ENCODE assay signal across 1 cellular context in the genomic region with DNA sequence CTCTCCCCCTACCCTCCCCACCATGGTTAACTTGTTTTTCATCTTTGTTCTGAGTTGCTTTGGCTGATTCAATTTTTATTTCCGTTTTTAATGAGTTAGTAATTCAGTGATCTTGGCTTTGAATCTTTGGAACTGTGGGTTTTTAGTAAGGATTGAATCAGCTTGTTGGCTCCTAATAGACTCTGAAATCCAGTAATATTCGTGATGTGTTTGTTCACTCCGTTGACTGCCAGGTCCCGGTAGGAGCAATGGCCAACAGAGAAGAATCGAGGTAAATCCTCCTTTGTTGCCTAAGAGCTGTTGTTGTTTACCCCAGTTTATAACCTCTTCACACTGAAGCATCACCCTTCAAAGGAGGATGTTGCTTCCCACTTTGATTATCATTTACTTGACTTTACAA.
TF ChIP-seq lines count a peak whose summit lies in the region.

No MANE protein-coding gene starts in this region.

TF ChIP-seq in GM23338, 12 proteins besides CTCF, POLR2A, EP300 and RAD21 (continued from another document):
- TF ChIP-seq, protein P1, sequence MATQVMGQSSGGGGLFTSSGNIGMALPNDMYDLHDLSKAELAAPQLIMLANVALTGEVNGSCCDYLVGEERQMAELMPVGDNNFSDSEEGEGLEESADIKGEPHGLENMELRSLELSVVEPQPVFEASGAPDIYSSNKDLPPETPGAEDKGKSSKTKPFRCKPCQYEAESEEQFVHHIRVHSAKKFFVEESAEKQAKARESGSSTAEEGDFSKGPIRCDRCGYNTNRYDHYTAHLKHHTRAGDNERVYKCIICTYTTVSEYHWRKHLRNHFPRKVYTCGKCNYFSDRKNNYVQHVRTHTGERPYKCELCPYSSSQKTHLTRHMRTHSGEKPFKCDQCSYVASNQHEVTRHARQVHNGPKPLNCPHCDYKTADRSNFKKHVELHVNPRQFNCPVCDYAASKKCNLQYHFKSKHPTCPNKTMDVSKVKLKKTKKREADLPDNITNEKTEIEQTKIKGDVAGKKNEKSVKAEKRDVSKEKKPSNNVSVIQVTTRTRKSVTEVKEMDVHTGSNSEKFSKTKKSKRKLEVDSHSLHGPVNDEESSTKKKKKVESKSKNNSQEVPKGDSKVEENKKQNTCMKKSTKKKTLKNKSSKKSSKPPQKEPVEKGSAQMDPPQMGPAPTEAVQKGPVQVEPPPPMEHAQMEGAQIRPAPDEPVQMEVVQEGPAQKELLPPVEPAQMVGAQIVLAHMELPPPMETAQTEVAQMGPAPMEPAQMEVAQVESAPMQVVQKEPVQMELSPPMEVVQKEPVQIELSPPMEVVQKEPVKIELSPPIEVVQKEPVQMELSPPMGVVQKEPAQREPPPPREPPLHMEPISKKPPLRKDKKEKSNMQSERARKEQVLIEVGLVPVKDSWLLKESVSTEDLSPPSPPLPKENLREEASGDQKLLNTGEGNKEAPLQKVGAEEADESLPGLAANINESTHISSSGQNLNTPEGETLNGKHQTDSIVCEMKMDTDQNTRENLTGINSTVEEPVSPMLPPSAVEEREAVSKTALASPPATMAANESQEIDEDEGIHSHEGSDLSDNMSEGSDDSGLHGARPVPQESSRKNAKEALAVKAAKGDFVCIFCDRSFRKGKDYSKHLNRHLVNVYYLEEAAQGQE (IDR thresholded peaks at IDR 0.05; ENCODE audit: unreplicated experiment) = no peak
- no peak for TF ChIP-seq NANOG (IDR thresholded peaks at IDR 0.05; ENCODE audit: borderline replicate concordance)
- TF ChIP-seq CREB1 (CRISPR knock-in tag; IDR thresholded peaks at IDR 0.05; ENCODE audit: low read depth) = no peak
- TF ChIP-seq STAT1 (IDR thresholded peaks at IDR 0.05; ENCODE audit: unreplicated experiment) = no peak
- no peak for TF ChIP-seq ZNF114 (CRISPR knock-in tag; IDR thresholded peaks at IDR 0.05)
- no peak for TF ChIP-seq POLR2AphosphoS5 (IDR thresholded peaks at IDR 0.05; ENCODE audit: low read depth)
- TF ChIP-seq, protein P2, sequence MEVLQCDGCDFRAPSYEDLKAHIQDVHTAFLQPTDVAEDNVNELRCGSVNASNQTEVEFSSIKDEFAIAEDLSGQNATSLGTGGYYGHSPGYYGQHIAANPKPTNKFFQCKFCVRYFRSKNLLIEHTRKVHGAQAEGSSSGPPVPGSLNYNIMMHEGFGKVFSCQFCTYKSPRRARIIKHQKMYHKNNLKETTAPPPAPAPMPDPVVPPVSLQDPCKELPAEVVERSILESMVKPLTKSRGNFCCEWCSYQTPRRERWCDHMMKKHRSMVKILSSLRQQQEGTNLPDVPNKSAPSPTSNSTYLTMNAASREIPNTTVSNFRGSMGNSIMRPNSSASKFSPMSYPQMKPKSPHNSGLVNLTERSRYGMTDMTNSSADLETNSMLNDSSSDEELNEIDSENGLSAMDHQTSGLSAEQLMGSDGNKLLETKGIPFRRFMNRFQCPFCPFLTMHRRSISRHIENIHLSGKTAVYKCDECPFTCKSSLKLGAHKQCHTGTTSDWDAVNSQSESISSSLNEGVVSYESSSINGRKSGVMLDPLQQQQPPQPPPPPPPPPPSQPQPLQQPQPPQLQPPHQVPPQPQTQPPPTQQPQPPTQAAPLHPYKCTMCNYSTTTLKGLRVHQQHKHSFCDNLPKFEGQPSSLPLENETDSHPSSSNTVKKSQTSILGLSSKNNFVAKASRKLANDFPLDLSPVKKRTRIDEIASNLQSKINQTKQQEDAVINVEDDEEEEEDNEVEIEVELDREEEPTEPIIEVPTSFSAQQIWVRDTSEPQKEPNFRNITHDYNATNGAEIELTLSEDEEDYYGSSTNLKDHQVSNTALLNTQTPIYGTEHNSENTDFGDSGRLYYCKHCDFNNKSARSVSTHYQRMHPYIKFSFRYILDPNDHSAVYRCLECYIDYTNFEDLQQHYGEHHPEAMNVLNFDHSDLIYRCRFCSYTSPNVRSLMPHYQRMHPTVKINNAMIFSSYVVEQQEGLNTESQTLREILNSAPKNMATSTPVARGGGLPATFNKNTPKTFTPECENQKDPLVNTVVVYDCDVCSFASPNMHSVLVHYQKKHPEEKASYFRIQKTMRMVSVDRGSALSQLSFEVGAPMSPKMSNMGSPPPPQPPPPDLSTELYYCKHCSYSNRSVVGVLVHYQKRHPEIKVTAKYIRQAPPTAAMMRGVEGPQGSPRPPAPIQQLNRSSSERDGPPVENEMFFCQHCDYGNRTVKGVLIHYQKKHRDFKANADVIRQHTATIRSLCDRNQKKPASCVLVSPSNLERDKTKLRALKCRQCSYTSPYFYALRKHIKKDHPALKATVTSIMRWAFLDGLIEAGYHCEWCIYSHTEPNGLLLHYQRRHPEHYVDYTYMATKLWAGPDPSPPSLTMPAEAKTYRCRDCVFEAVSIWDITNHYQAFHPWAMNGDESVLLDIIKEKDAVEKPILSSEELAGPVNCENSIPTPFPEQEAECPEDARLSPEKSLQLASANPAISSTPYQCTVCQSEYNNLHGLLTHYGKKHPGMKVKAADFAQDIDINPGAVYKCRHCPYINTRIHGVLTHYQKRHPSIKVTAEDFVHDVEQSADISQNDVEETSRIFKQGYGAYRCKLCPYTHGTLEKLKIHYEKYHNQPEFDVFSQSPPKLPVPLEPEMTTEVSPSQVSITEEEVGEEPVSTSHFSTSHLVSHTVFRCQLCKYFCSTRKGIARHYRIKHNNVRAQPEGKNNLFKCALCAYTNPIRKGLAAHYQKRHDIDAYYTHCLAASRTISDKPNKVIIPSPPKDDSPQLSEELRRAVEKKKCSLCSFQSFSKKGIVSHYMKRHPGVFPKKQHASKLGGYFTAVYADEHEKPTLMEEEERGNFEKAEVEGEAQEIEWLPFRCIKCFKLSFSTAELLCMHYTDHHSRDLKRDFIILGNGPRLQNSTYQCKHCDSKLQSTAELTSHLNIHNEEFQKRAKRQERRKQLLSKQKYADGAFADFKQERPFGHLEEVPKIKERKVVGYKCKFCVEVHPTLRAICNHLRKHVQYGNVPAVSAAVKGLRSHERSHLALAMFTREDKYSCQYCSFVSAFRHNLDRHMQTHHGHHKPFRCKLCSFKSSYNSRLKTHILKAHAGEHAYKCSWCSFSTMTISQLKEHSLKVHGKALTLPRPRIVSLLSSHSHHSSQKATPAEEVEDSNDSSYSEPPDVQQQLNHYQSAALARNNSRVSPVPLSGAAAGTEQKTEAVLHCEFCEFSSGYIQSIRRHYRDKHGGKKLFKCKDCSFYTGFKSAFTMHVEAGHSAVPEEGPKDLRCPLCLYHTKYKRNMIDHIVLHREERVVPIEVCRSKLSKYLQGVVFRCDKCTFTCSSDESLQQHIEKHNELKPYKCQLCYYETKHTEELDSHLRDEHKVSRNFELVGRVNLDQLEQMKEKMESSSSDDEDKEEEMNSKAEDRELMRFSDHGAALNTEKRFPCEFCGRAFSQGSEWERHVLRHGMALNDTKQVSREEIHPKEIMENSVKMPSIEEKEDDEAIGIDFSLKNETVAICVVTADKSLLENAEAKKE (CRISPR knock-in tag; IDR thresholded peaks at IDR 0.05) = no peak
- TF ChIP-seq, protein P3, sequence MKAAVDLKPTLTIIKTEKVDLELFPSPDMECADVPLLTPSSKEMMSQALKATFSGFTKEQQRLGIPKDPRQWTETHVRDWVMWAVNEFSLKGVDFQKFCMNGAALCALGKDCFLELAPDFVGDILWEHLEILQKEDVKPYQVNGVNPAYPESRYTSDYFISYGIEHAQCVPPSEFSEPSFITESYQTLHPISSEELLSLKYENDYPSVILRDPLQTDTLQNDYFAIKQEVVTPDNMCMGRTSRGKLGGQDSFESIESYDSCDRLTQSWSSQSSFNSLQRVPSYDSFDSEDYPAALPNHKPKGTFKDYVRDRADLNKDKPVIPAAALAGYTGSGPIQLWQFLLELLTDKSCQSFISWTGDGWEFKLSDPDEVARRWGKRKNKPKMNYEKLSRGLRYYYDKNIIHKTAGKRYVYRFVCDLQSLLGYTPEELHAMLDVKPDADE (IDR thresholded peaks at IDR 0.05) = no peak
- no peak for TF ChIP-seq EZH2phosphoT487 (IDR thresholded peaks at IDR 0.05; ENCODE audit: unreplicated experiment)
